22 cellular contexts compared by ENCODE assay signal in the genomic region with DNA sequence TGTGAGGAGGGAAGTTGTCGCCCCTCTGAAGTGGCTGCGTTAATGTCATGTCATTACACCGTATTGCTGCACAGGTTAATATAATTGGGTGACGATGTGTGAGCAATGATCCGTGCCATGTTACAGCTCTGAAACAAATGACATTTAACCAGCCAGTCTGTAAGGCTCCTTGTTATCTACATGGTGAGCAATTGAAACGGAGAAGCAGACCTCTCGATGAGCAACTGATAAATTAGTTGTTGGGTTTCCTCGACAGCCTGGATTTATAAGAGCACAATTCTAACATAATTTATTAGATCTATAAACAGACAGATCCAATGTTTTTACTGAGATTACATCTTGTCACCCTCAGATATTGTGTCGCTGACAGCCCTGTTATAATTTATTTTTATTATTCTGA. TPM values are rescaled to one million over a fixed set of nuclear protein-coding genes. Genes with fewer than 3 reads are reported as not detected.
DNase-seq lines count a peak whose midpoint lies in the region; ATAC-seq and TF ChIP-seq lines count a peak whose summit lies in the region.
"Had no signal": no experiment of that assay in that cellular context is flagged by ENCODE, and none has a peak within 500 bp of the region (broad histone marks: within the 10 kb centered on the region; RNA-seq: fewer than 3 reads in every experiment).

No MANE protein-coding gene starts in this region.

- peak; percentile 63 for DNase-seq in NCI-H748 (lab: John Stamatoyannopoulos, UW; ENCODE audit: unreplicated experiment)
- peak; percentile 28 for DNase-seq in left kidney (ENCODE audit: low read depth, low spot score)
- DNase-seq in AG08395 (ENCODE audit: low spot score): no peak
- DNase-seq in colonic mucosa: no peak
- DNase-seq: CD4-positive, CD25-positive, alpha-beta regulatory T cell; EL; GF-D8; HFFc6; KG1; NCI-H1092; NCI-H187; NCI-H226; NCI-H510A treated with DMSO at 0.1 percent for 48 hours; NCI-H82; OCI-M1; SJCRH30; T-helper 17 cell had no signal

- TF ChIP-seq CTCF in HEK293 (tag by site-specific recombination; IDR thresholded peaks at IDR 0.05) (no peak), colonic mucosa (IDR thresholded peaks at IDR 0.05) (no peak)

- H3K36me3 ChIP-seq in HEK293 (ENCODE audit: control insufficient read depth in 2 of 2, insufficient read depth in 1 of 2, low read length in 2 of 2): no peaks in the 10 kb centered on the region
- no peaks in the 10 kb centered on the region for H3K36me3 ChIP-seq in HUES48 (ENCODE audit: control insufficient read depth, insufficient read depth, low read length)
- no peaks in the 10 kb centered on the region for H3K36me3 ChIP-seq in colonic mucosa
- H3K36me3 ChIP-seq: SJCRH30 had no signal

- CTCF ChIA-PET in HEK293 (lab: Yijun Ruan, JAX): interaction anchor here (0.6 to 4.1 kb wide), 5 partner anchors 10 to 1587 kb away, joined by 3 to 44 read pairs (median 4); no protein-coding TSS in a partner anchor

- H3K4me1 ChIP-seq in HEK293 (ENCODE audit: control insufficient read depth, insufficient read depth, low read length): no peaks in the 10 kb centered on the region; the same call in 1 of the 2 replicates
- peaks cover 8% of the 10 kb centered on the region for H3K4me1 ChIP-seq in HUES48 (ENCODE audit: control insufficient read depth, insufficient read depth, low read length)
- H3K4me1 ChIP-seq in colonic mucosa: no peaks in the 10 kb centered on the region
- H3K4me1 ChIP-seq: A549, SJCRH30 had no signal

- H3K9me3 ChIP-seq in HEK293 (ENCODE audit: control insufficient read depth, insufficient read depth, low read depth, low read length) (no peaks in the 10 kb centered on the region), HUES48 (ENCODE audit: control insufficient read depth, insufficient read depth, low read length) (no peaks in the 10 kb centered on the region), colonic mucosa (no peaks in the 10 kb centered on the region)
- H3K9me3 ChIP-seq: A549, SJCRH30 had no signal

- H3K27me3 ChIP-seq in HUES48 (ENCODE audit: control insufficient read depth, insufficient read depth, low read length) (no peaks in the 10 kb centered on the region; the same call in 1 of the 2 replicates), colonic mucosa (no peaks in the 10 kb centered on the region)

- no peak for ATAC-seq in GM19324 (IDR thresholded peaks at IDR 0.05; ENCODE audit: low FRiP score, unreplicated experiment)
- ATAC-seq: A549, T-helper 17 cell had no signal

- POLR2A ChIA-PET in HEK293 (lab: Yijun Ruan, JAX): interaction anchor here (0.5 to 1.5 kb wide), 2 partner anchors 16 to 50 kb away, joined by 3 to 5 read pairs; a partner anchor contains a TSS

- intact Hi-C loops in colonic mucosa (cut with DNase I): no loop called here

- no peak overlapping the region for H3K4me3 ChIP-seq in HEK293 (ENCODE audit: low read depth, low read length)
- H3K4me3 ChIP-seq in HUES48 (ENCODE audit: low read depth, low read length): no peak overlapping the region
- no peak overlapping the region for H3K4me3 ChIP-seq in colonic mucosa
- H3K4me3 ChIP-seq: A549, SJCRH30 had no signal

- H3K9ac ChIP-seq in HUES48 (ENCODE audit: low read depth, low read length) (no peak overlapping the region), colonic mucosa (ENCODE audit: low read depth in 2 of 2, low read length in 2 of 2) (no peak overlapping the region)

- H3K27ac ChIP-seq in HEK293 (ENCODE audit: extremely low read depth, low read depth, low read length) (no peak overlapping the region), HUES48 (ENCODE audit: low read depth, low read length) (peak overlapping the region; percentile 2), colonic mucosa (no peak overlapping the region)
- H3K27ac ChIP-seq: A549, HL-60, SJCRH30 had no signal

TF ChIP-seq in HEK293, 187 proteins besides CTCF, POLR2A, EP300 and RAD21 (continues in another document):
- peak; percentile 93 for TF ChIP-seq OSR2 (tag by site-specific recombination; IDR thresholded peaks at IDR 0.05)
- TF ChIP-seq ZNF221 (tag by site-specific recombination; IDR thresholded peaks at IDR 0.05; ENCODE audit: borderline replicate concordance): no peak
- peak; percentile 43; the same call in 1 of the 2 replicates for TF ChIP-seq ZNF629 (tag by site-specific recombination; IDR thresholded peaks at IDR 0.05)
- TF ChIP-seq ZNF558 (tag by site-specific recombination; IDR thresholded peaks at IDR 0.05): 0 out of 2 replicates have a peak, but pooled peaks have one; percentile 9
- no peak for TF ChIP-seq ZFP69B (tag by site-specific recombination; IDR thresholded peaks at IDR 0.05)
- TF ChIP-seq ZNF155 (tag by site-specific recombination; IDR thresholded peaks at IDR 0.05): no peak
- TF ChIP-seq, protein P1, sequence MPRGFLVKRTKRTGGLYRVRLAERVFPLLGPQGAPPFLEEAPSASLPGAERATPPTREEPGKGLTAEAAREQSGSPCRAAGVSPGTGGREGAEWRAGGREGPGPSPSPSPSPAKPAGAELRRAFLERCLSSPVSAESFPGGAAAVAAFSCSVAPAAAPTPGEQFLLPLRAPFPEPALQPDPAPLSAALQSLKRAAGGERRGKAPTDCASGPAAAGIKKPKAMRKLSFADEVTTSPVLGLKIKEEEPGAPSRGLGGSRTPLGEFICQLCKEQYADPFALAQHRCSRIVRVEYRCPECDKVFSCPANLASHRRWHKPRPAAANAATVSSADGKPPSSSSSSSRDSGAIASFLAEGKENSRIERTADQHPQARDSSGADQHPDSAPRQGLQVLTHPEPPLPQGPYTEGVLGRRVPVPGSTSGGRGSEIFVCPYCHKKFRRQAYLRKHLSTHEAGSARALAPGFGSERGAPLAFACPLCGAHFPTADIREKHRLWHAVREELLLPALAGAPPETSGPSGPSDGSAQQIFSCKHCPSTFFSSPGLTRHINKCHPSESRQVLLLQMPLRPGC (tag by site-specific recombination; IDR thresholded peaks at IDR 0.05): peak; percentile 57; the same call in 1 of the 2 replicates
- TF ChIP-seq, protein P2, sequence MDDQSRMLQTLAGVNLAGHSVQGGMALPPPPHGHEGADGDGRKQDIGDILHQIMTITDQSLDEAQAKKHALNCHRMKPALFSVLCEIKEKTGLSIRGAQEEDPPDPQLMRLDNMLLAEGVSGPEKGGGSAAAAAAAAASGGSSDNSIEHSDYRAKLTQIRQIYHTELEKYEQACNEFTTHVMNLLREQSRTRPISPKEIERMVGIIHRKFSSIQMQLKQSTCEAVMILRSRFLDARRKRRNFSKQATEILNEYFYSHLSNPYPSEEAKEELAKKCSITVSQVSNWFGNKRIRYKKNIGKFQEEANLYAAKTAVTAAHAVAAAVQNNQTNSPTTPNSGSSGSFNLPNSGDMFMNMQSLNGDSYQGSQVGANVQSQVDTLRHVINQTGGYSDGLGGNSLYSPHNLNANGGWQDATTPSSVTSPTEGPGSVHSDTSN (CRISPR knock-in tag; IDR thresholded peaks at IDR 0.05): no peak
- TF ChIP-seq ZNF561 (tag by site-specific recombination; IDR thresholded peaks at IDR 0.05; ENCODE audit: borderline replicate concordance): peak; percentile 76
- TF ChIP-seq ZNF624 (tag by site-specific recombination; IDR thresholded peaks at IDR 0.05): no peak
- TF ChIP-seq, protein P3, sequence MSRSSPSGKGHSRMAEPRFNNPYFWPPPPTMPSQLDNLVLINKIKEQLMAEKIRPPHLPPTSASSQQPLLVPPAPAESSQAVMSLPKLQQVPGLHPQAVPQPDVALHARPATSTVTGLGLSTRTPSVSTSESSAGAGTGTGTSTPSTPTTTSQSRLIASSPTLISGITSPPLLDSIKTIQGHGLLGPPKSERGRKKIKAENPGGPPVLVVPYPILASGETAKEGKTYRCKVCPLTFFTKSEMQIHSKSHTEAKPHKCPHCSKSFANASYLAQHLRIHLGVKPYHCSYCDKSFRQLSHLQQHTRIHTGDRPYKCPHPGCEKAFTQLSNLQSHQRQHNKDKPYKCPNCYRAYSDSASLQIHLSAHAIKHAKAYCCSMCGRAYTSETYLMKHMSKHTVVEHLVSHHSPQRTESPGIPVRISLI (tag by site-specific recombination; IDR thresholded peaks at IDR 0.05): no peak
- no peak for TF ChIP-seq ZNF214 (tag by site-specific recombination; IDR thresholded peaks at IDR 0.05; ENCODE audit: borderline replicate concordance)
- TF ChIP-seq, protein P4, sequence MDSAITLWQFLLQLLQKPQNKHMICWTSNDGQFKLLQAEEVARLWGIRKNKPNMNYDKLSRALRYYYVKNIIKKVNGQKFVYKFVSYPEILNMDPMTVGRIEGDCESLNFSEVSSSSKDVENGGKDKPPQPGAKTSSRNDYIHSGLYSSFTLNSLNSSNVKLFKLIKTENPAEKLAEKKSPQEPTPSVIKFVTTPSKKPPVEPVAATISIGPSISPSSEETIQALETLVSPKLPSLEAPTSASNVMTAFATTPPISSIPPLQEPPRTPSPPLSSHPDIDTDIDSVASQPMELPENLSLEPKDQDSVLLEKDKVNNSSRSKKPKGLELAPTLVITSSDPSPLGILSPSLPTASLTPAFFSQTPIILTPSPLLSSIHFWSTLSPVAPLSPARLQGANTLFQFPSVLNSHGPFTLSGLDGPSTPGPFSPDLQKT (IDR thresholded peaks at IDR 0.05; ENCODE audit: borderline replicate concordance, low read depth, low read length): no peak
- no peak for TF ChIP-seq ZNF416 (tag by site-specific recombination; IDR thresholded peaks at IDR 0.05)
- no peak for TF ChIP-seq ZNF426 (tag by site-specific recombination; IDR thresholded peaks at IDR 0.05)
- TF ChIP-seq MEIS1 (CRISPR knock-in tag; IDR thresholded peaks at IDR 0.05; ENCODE audit: borderline replicate concordance): no peak
- no peak for TF ChIP-seq ZFP3 (tag by site-specific recombination; IDR thresholded peaks at IDR 0.05; ENCODE audit: low read depth)
- TF ChIP-seq ZNF521 (tag by site-specific recombination; IDR thresholded peaks at IDR 0.05): no peak
- no peak for TF ChIP-seq ZNF658 (tag by site-specific recombination; IDR thresholded peaks at IDR 0.05)
- no peak for TF ChIP-seq ZNF169 (tag by site-specific recombination; IDR thresholded peaks at IDR 0.05)

RNA-seq across cellular contexts. Expression of a gene that starts 49.9 kb away (rescaled TPM):
- total RNA-seq in colonic mucosa: 10 to 100 TPM in 1 of 2 donors, 1 to 10 TPM in 1; 2.8 to 11.2 TPM
- total RNA-seq: CD4-positive, CD25-positive, alpha-beta regulatory T cell; SJCRH30 had no signal

Comparison
In these comparisons a context has a peak if more than half of its experiments do, and no peak if none do; other contexts are left out.
1. DNase-seq: peak in NCI-H748 (single experiment) and left kidney (single experiment); none in AG08395 (single experiment) and colonic mucosa (single experiment).